In the genomic region with DNA sequence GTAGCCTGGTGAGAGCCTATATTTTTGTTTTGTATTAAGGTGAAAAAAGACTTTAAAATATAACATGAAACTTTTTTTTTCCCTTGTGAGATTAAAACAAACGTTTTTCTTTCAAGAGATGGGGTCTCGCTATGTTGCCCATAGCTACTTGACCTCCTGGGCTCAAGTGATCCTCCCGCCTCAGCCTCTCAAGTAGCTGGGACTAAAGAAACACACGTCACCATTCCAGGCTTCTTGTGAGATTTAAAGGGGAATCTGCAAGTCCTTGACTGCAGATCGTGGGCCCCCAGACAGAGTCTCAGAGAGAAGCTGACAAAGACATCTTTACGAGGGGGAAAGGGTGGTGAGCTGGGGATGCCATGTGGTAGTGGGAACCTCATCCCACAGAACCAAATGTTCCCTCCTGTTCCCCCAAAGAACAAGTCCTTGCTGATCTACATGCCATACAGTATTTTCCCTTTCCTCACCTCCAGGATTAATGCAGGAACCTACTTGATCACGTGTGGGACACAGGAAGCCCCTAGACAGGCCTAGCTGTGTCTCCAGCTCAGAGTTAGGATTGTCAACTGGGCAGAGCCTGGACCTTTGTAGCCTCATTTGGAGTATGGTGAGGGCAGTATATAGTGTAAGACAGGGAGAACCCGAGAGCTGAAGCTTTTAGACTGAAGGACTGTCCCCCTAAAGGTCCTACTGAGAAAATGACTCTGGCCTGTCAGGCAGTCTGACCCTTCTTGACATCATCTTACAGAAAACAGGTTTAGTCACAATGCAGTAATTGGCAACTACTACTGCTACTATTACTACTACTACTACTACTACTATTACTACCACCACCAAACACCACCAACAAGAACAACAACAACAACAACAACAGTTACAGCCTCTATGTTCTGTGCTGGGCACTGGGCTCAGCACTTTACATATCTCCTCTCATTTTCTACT, we compare ENCODE assay signal across 8 cellular contexts. TPM values are rescaled to one million over a fixed set of nuclear protein-coding genes. Genes with fewer than 3 reads are reported as not detected.
A peak's percentile ranks its signal among the peaks of the same experiment; 100 is the strongest.
DNase-seq lines count a peak whose midpoint lies in the region; ATAC-seq and TF ChIP-seq lines count a peak whose summit lies in the region.

No MANE protein-coding gene starts in this region.

- no peaks in the 10 kb centered on the region for H3K9me3 ChIP-seq in CD8-positive, alpha-beta memory T cell (ENCODE audit: low read length)
- H3K9me3 ChIP-seq in OCI-LY1 (ENCODE audit: low read length), result no peaks in the 10 kb centered on the region
- H3K9me3 ChIP-seq in osteoblast (ENCODE audit: low read depth, low read length), result no peaks in the 10 kb centered on the region

- H3K36me3 ChIP-seq in CD8-positive, alpha-beta memory T cell (ENCODE audit: insufficient read depth, low read length), result no peaks in the 10 kb centered on the region
- H3K36me3 ChIP-seq in OCI-LY1 (ENCODE audit: insufficient read depth, low read length) (peaks cover 10% of the 10 kb centered on the region; the same call in 1 of the 2 replicates), osteoblast (ENCODE audit: insufficient read depth, low read length) (peaks cover 27% of the 10 kb centered on the region)

- peaks cover 76 to 84% (median 81%) of the 10 kb centered on the region in 3 donors for H3K4me1 Mint-ChIP-seq in CD8-positive, alpha-beta memory T cell
- peaks cover 68% of the 10 kb centered on the region for H3K4me1 Mint-ChIP-seq in chondrocyte (ENCODE audit: low read depth)

- peak in 2 of 5 donors; percentile 22 to 39 for DNase-seq in CD8-positive, alpha-beta memory T cell
- DNase-seq in chondrocyte (ENCODE audit: low spot score), result no peak
- peak; percentile 41 for DNase-seq in osteoblast (ENCODE audit: insufficient read length, low spot score, missing footprints)
- no peak for DNase-seq in HEK293T (ENCODE audit: extremely low spot score)
- DNase-seq in NOMO-1 treated with dmso at 0.1 percent for 144 hours (lab: John Stamatoyannopoulos, UW; ENCODE audit: unreplicated experiment), result no peak
- DNase-seq in ecto neural progenitor cell (ENCODE audit: low spot score), result no peak

- CTCF ChIA-PET in CD8-positive, alpha-beta memory T cell (lab: Charles Lee), result interaction anchor here (0.7 to 5.5 kb wide), 17 partner anchors 10 to 177 kb away, joined by 3 to 42 read pairs (median 5); a partner anchor contains a TSS
- CTCF ChIA-PET in HEK293T (lab: Yijun Ruan, JAX), result interaction anchor here (0.8 to 1.9 kb wide), 4 partner anchors 13 to 77 kb away, joined by 3 to 11 read pairs (median 4); no protein-coding TSS in a partner anchor

- no peak for TF ChIP-seq CTCF in OCI-LY1 (IDR thresholded peaks at IDR 0.05; ENCODE audit: low read length)
- TF ChIP-seq CTCF in chondrocyte (IDR thresholded peaks at IDR 0.05), result no peak
- TF ChIP-seq CTCF in osteoblast (IDR thresholded peaks at IDR 0.05; ENCODE audit: extremely low read depth, low read depth, low read length), result no peak

- peak overlapping the region; percentile 91 for H3K4me2 ChIP-seq in OCI-LY1 (ENCODE audit: low read length)
- H3K4me2 ChIP-seq in osteoblast (ENCODE audit: insufficient read depth, low read length), result peak overlapping the region; percentile 98

- H3K27ac ChIP-seq in CD8-positive, alpha-beta memory T cell (ENCODE audit: low read depth, low read length), result peak overlapping the region; percentile 34
- H3K27ac ChIP-seq in OCI-LY1 (ENCODE audit: low read depth, low read length, poor library complexity, severe bottlenecking) (peak overlapping the region; percentile 84), osteoblast (ENCODE audit: low read depth, low read length) (peak overlapping the region; percentile 77)

- H3K79me2 ChIP-seq in OCI-LY1 (ENCODE audit: insufficient read depth, low read length) (peaks cover 12% of the 10 kb centered on the region), osteoblast (ENCODE audit: insufficient read depth, low read length) (peaks cover 85% of the 10 kb centered on the region)

- H2AFZ ChIP-seq in OCI-LY1 (ENCODE audit: low read length) (no peak overlapping the region), osteoblast (ENCODE audit: low read length) (no peak overlapping the region)

- H3K27me3 ChIP-seq in CD8-positive, alpha-beta memory T cell (ENCODE audit: insufficient read depth, low read length, poor library complexity, severe bottlenecking), result no peaks in the 10 kb centered on the region
- H3K27me3 ChIP-seq in OCI-LY1 (ENCODE audit: insufficient read depth, low read length) (no peaks in the 10 kb centered on the region), osteoblast (ENCODE audit: insufficient read depth, low read length) (no peaks in the 10 kb centered on the region)

- H3K4me3 Mint-ChIP-seq in CD8-positive, alpha-beta memory T cell, result peak overlapping the region; percentile 86 to 93 (median 90)
- H3K4me3 Mint-ChIP-seq in chondrocyte (ENCODE audit: unreplicated experiment), result peak overlapping the region; percentile 41

- peak overlapping the region; percentile 65 for H3K9ac ChIP-seq in OCI-LY1 (ENCODE audit: low read length)

- H3K4me1 ChIP-seq in CD8-positive, alpha-beta memory T cell (ENCODE audit: insufficient read depth, low read length), result peaks cover 82% of the 10 kb centered on the region
- H3K4me1 ChIP-seq in OCI-LY1 (ENCODE audit: insufficient read depth, low read length, severe bottlenecking) (peaks cover 70% of the 10 kb centered on the region), osteoblast (ENCODE audit: insufficient read depth, low read length) (peaks cover 69% of the 10 kb centered on the region)

- peak overlapping the region; percentile 45 for H3K4me3 ChIP-seq in CD8-positive, alpha-beta memory T cell (ENCODE audit: low read length)
- H3K4me3 ChIP-seq in OCI-LY1 (ENCODE audit: low read depth, low read length, poor library complexity, severe bottlenecking) (peak overlapping the region; percentile 47), osteoblast (ENCODE audit: insufficient read depth, low read length) (peak overlapping the region; percentile 49)

- H4K20me1 ChIP-seq in OCI-LY1 (ENCODE audit: insufficient read depth, low read length), result no peaks in the 10 kb centered on the region
- H4K20me1 ChIP-seq in osteoblast (ENCODE audit: insufficient read depth, low read length), result peaks cover 70% of the 10 kb centered on the region

- H3K9me3 Mint-ChIP-seq in CD8-positive, alpha-beta memory T cell, result no peaks in the 10 kb centered on the region
- no peaks in the 10 kb centered on the region for H3K9me3 Mint-ChIP-seq in chondrocyte (ENCODE audit: low read depth)

- peaks cover 0 to 3% of the 10 kb centered on the region in 2 donors for H3K27me3 Mint-ChIP-seq in CD8-positive, alpha-beta memory T cell
- no peaks in the 10 kb centered on the region for H3K27me3 Mint-ChIP-seq in chondrocyte (ENCODE audit: low read depth)

- no peaks in the 10 kb centered on the region for H3F3A ChIP-seq in OCI-LY1 (ENCODE audit: insufficient read depth, low read length)

- no peak for ATAC-seq in esophagus mucosa

- H3K36me3 Mint-ChIP-seq in CD8-positive, alpha-beta memory T cell, result peaks cover 0 to 46% (median 2%) of the 10 kb centered on the region in 3 donors
- H3K36me3 Mint-ChIP-seq in chondrocyte (ENCODE audit: low read depth), result no peaks in the 10 kb centered on the region

- no peaks in the 10 kb centered on the region for H3K9me2 ChIP-seq in OCI-LY1 (ENCODE audit: low read depth, low read length)

- POLR2A ChIA-PET in CD8-positive, alpha-beta memory T cell (lab: Charles Lee), result interaction anchor here (0.8 to 1.9 kb wide), 8 partner anchors 13 to 151 kb away, joined by 3 to 8 read pairs (median 4); a partner anchor contains a TSS
- POLR2A ChIA-PET in HEK293T (lab: Yijun Ruan, JAX), result interaction anchor here (1.0 to 2.2 kb wide), 5 partner anchors 7 to 164 kb away, joined by 3 to 8 read pairs (median 4); a partner anchor contains a TSS

- H3K27ac Mint-ChIP-seq in CD8-positive, alpha-beta memory T cell, result peak overlapping the region; percentile 90 to 100 (median 96)
- H3K27ac Mint-ChIP-seq in chondrocyte (ENCODE audit: unreplicated experiment), result peak overlapping the region; percentile 92

TF ChIP-seq in HEK293T, 16 proteins besides CTCF, POLR2A, EP300 and RAD21:
- TF ChIP-seq TARDBP (IDR thresholded peaks at IDR 0.05) (no peak), ARNT (IDR thresholded peaks at IDR 0.05) (no peak), FOXA1 (IDR thresholded peaks at IDR 0.05) (no peak), CTBP1 (IDR thresholded peaks at IDR 0.05; ENCODE audit: borderline replicate concordance) (no peak), ELF4 (IDR thresholded peaks at IDR 0.05) (no peak), SP1 (IDR thresholded peaks at IDR 0.05) (no peak), FOXK2 (IDR thresholded peaks at IDR 0.05) (no peak), NFRKB (IDR thresholded peaks at IDR 0.05) (no peak), HDGF (IDR thresholded peaks at IDR 0.05; ENCODE audit: borderline replicate concordance) (no peak), LEF1 (IDR thresholded peaks at IDR 0.05; ENCODE audit: borderline replicate concordance) (no peak), FOXM1 (IDR thresholded peaks at IDR 0.05; ENCODE audit: borderline replicate concordance) (no peak), SUZ12 (IDR thresholded peaks at IDR 0.05) (no peak), BHLHE40 (IDR thresholded peaks at IDR 0.05; ENCODE audit: borderline replicate concordance) (no peak), L3MBTL2 (conservative IDR thresholded peaks at IDR 0.05) (no peak), ZNF384 (IDR thresholded peaks at IDR 0.05) (no peak)
- TF ChIP-seq, protein P1, sequence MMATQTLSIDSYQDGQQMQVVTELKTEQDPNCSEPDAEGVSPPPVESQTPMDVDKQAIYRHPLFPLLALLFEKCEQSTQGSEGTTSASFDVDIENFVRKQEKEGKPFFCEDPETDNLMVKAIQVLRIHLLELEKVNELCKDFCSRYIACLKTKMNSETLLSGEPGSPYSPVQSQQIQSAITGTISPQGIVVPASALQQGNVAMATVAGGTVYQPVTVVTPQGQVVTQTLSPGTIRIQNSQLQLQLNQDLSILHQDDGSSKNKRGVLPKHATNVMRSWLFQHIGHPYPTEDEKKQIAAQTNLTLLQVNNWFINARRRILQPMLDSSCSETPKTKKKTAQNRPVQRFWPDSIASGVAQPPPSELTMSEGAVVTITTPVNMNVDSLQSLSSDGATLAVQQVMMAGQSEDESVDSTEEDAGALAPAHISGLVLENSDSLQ (IDR thresholded peaks at IDR 0.05), result no peak

RNA-seq across cellular contexts. Expression of a gene that starts 4.1 kb away (rescaled TPM):
- 10 to 100 TPM; 60.2 to 62.4 TPM for total RNA-seq in CD8-positive, alpha-beta memory T cell
- 9.0 TPM for polyA plus RNA-seq in CD8-positive, alpha-beta memory T cell
- total RNA-seq in chondrocyte (3.9 to 8.6 TPM (median 5.2 TPM) in 3 replicates), osteoblast (2.7 and 3.6 TPM in 2 replicates), esophagus mucosa (6.3 TPM)

RNA-seq across cellular contexts. Expression of a gene that starts 50.9 kb away (rescaled TPM):
- under 1 TPM in 1 of 2 experiments, not detected in 1; 0.15 TPM for total RNA-seq in CD8-positive, alpha-beta memory T cell
- polyA plus RNA-seq in CD8-positive, alpha-beta memory T cell, result 0.33 TPM
- total RNA-seq in chondrocyte, result not detected in 3 replicates
- not detected in 2 replicates for total RNA-seq in osteoblast
- 0.24 TPM for total RNA-seq in esophagus mucosa

Comparison
In these comparisons a context has a peak if more than half of its experiments do, and no peak if none do; other contexts are left out.
1. H3K27ac ChIP-seq: peak in every context shown above with its lines; median percentile 84 in OCI-LY1; 77 in osteoblast; 34 in CD8-positive, alpha-beta memory T cell.